ENCODE assay signal across 8 cellular contexts in the genomic region with DNA sequence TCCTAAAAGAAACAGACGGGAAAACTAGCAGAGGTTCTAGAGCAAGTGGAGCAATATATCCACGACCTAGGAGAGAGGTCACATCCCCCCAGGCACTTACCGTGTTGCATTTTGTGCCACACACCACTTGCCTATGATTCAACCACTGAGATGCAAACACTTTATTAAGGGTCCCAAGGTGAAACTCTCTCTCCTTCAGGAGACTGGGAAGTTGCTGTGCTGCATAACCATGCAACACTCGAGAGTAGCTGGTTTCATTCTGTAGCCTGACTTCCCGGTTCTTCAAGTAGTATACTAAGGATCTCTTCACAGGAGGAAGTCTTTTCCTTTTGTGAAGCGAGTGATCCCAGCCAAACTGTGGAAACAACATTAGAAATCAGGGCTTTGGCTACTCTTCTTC. TPM values are rescaled to one million over a fixed set of nuclear protein-coding genes. Genes with fewer than 3 reads are reported as not detected.
DNase-seq lines count a peak whose midpoint lies in the region; ATAC-seq, FAIRE-seq and TF ChIP-seq lines count a peak whose summit lies in the region.

No MANE protein-coding gene starts in this region.

- no peak overlapping the region for H2AFZ ChIP-seq in HCT116 (ENCODE audit: low read depth, low read length, poor library complexity, severe bottlenecking)
- H2AFZ ChIP-seq in astrocyte (ENCODE audit: low read depth, low read length): no peak overlapping the region

- H4K20me1 ChIP-seq in HCT116 (ENCODE audit: insufficient read depth): no peaks in the 10 kb centered on the region
- peaks cover 48% of the 10 kb centered on the region for H4K20me1 ChIP-seq in astrocyte (ENCODE audit: insufficient read depth, low read length)

- H3K9me3 Mint-ChIP-seq in astrocyte (ENCODE audit: unreplicated experiment) (no peaks in the 10 kb centered on the region), memory B cell (peaks cover 1% of the 10 kb centered on the region)

- RAD21 ChIA-PET in HCT116 (lab: Charles Lee; ENCODE audit: low non-redundant PET in 1 of 2, low total read pairs in 2 of 2, uncharacterized antibody in 2 of 2, unreplicated experiment in 2 of 2): no interaction called here

- H3K79me2 ChIP-seq in HCT116 (ENCODE audit: insufficient read depth, low read length) (peaks cover 60% of the 10 kb centered on the region), astrocyte (ENCODE audit: insufficient read depth, low read length) (peaks cover 65% of the 10 kb centered on the region)

- no peaks in the 10 kb centered on the region for H3K9me3 ChIP-seq in A673 (ENCODE audit: low read depth, low read length, poor library complexity, severe bottlenecking)
- no peaks in the 10 kb centered on the region for H3K9me3 ChIP-seq in HCT116 (ENCODE audit: control insufficient read depth in 1 of 2, insufficient read depth in 1 of 2, low read depth in 1 of 2, low read length in 2 of 2)
- no peaks in the 10 kb centered on the region for H3K9me3 ChIP-seq in astrocyte (ENCODE audit: insufficient read depth, low read depth, low read length)

- intact Hi-C loops in A673 (cut with micrococcal nuclease; ENCODE audit: unreplicated experiment): loop anchor here (5.0 kb wide), 1 partner anchor 127 kb away; no protein-coding TSS in a partner anchor
- intact Hi-C loops in HCT116 (cut with micrococcal nuclease): loop anchor here (5.0 kb wide), 2 partner anchors 127 to 252 kb away; a partner anchor contains a TSS

- H3K9ac ChIP-seq in HCT116 (ENCODE audit: low read length): peak overlapping the region; percentile 88
- H3K9ac ChIP-seq in astrocyte (ENCODE audit: low read length): peak overlapping the region; percentile 90

- H3K36me3 Mint-ChIP-seq in astrocyte (ENCODE audit: low read depth, unreplicated experiment) (peaks cover 3% of the 10 kb centered on the region), memory B cell (peaks cover 2% of the 10 kb centered on the region)

- BruUV-seq in A673 (replicated peaks; lab: Mats Ljungman, UMichigan): no TSS peak
- no TSS peak for BruUV-seq in HCT116 (replicated peaks; lab: Mats Ljungman, UMichigan)

- no peak for DNase-seq in A673 (ENCODE audit: low spot score)
- DNase-seq in HCT116 (ENCODE audit: low read depth, low spot score): no peak
- DNase-seq in astrocyte (ENCODE audit: low read depth): no peak
- DNase-seq in memory B cell (ENCODE audit: low spot score in 2 of 2): no peak
- no peak for DNase-seq in RPMI8226
- DNase-seq in activated CD4-positive, alpha-beta T cell treated with anti-CD3 and anti-CD28 coated beads for 4 hours: no peak

- peak overlapping the region; percentile 87 for H3K4me3 ChIP-seq in A673 (ENCODE audit: low read depth, low read length, poor library complexity, severe bottlenecking)
- peak overlapping the region; percentile 63 to 85 for H3K4me3 ChIP-seq in HCT116 (replicated peaks in 1 of 2; ENCODE audit: low read depth in 1 of 2, low read length in 2 of 2)
- peak overlapping the region; percentile 87 for H3K4me3 ChIP-seq in astrocyte (ENCODE audit: insufficient read depth, low read depth, low read length)

- H3K27me3 ChIP-seq in A673 (replicated peaks; ENCODE audit: insufficient read depth, low read depth, low read length, poor library complexity) (no peaks in the 10 kb centered on the region), HCT116 (ENCODE audit: insufficient read depth, low read length) (no peaks in the 10 kb centered on the region), astrocyte (ENCODE audit: insufficient read depth, low read length) (no peaks in the 10 kb centered on the region)

- no peak for FAIRE-seq in astrocyte (lab: Jason Lieb, UNC)

- H3K9me2 ChIP-seq in HCT116 (ENCODE audit: insufficient read depth): no peaks in the 10 kb centered on the region

- H3K36me3 ChIP-seq in A673 (ENCODE audit: insufficient read depth, low read length, poor library complexity, severe bottlenecking) (peaks cover 26% of the 10 kb centered on the region), HCT116 (ENCODE audit: control insufficient read depth in 1 of 2, insufficient read depth in 2 of 2, low read length in 2 of 2) (peaks cover 13 to 19% of the 10 kb centered on the region in 2 experiments; a peak in 3 of 4 replicates), astrocyte (ENCODE audit: insufficient read depth, low read length) (peaks cover 12% of the 10 kb centered on the region)

- H3K4me3 Mint-ChIP-seq in astrocyte (ENCODE audit: unreplicated experiment): peak overlapping the region; percentile 98
- peak overlapping the region; percentile 15 for H3K4me3 Mint-ChIP-seq in memory B cell

- ATAC-seq in HCT116: no peak
- no peak for ATAC-seq in memory B cell (ENCODE audit: low read depth)
- no peak for ATAC-seq in HG02970 (IDR thresholded peaks at IDR 0.05; ENCODE audit: low FRiP score, unreplicated experiment)
- ATAC-seq in HG03108 (IDR thresholded peaks at IDR 0.05; ENCODE audit: unreplicated experiment): no peak

- peak overlapping the region; percentile 88 for H3K27ac ChIP-seq in A673 (ENCODE audit: low read depth, low read length, poor library complexity, severe bottlenecking)
- H3K27ac ChIP-seq in HCT116 (ENCODE audit: low read depth, low read length): 0 out of 2 replicates have a peak overlapping the region, but pooled peaks have one; percentile 86
- H3K27ac ChIP-seq in astrocyte (ENCODE audit: low read depth, low read length): no peak overlapping the region

- TF ChIP-seq CTCF in A673 (conservative IDR thresholded peaks at IDR 0.05; ENCODE audit: low read depth, low read length) (no peak), HCT116 (IDR thresholded peaks at IDR 0.05 in 2 of 3, conservative IDR thresholded peaks at IDR 0.05 in 1 of 3; ENCODE audit: borderline replicate concordance in 1 of 3, insufficient read depth in 1 of 3, low read depth in 2 of 3, low read length in 2 of 3) (no peak), astrocyte (IDR thresholded peaks at IDR 0.05; ENCODE audit: insufficient read depth, low read depth, low read length) (no peak)

- H3K27me3 Mint-ChIP-seq in astrocyte (ENCODE audit: low read depth, unreplicated experiment) (no peaks in the 10 kb centered on the region), memory B cell (peaks cover 31% of the 10 kb centered on the region)

- CTCF ChIA-PET in A673 (lab: Charles Lee) (no interaction called here), HCT116 (lab: Charles Lee) (no interaction called here)

- TF ChIP-seq POLR2A in HCT116 (IDR thresholded peaks at IDR 0.05; ENCODE audit: borderline replicate concordance, extremely low read depth, insufficient read depth, insufficient read length): no peak

- H3K4me1 Mint-ChIP-seq in astrocyte (ENCODE audit: low read depth, unreplicated experiment): peaks cover 21% of the 10 kb centered on the region
- H3K4me1 Mint-ChIP-seq in memory B cell: peaks cover 33% of the 10 kb centered on the region

- H3K4me1 ChIP-seq in A673 (ENCODE audit: insufficient read depth, low read length, poor library complexity, severe bottlenecking): peaks cover 12% of the 10 kb centered on the region
- H3K4me1 ChIP-seq in HCT116 (ENCODE audit: control insufficient read depth in 1 of 2, insufficient read depth in 2 of 2, low read length in 2 of 2): peaks cover 10 to 12% of the 10 kb centered on the region in 2 experiments
- H3K4me1 ChIP-seq in astrocyte (ENCODE audit: insufficient read depth, low read length): peaks cover 8% of the 10 kb centered on the region

- POLR2A ChIA-PET in A673 (lab: Charles Lee; ENCODE audit: low non-redundant PET): no interaction called here
- POLR2A ChIA-PET in HCT116 (lab: Charles Lee): no interaction called here

- H3K27ac Mint-ChIP-seq in astrocyte (ENCODE audit: unreplicated experiment) (peak overlapping the region; percentile 87), memory B cell (no peak overlapping the region)

- TF ChIP-seq RAD21 in HCT116 (IDR thresholded peaks at IDR 0.05; ENCODE audit: low read depth): no peak

- H3K4me2 ChIP-seq in HCT116 (ENCODE audit: low read length) (peak overlapping the region; percentile 84), astrocyte (ENCODE audit: low read length) (peak overlapping the region; percentile 91)

TF ChIP-seq in HCT116, 20 proteins besides CTCF, POLR2A, EP300 and RAD21 (continues in another document):
- TF ChIP-seq EZH2phosphoT487 (IDR thresholded peaks at IDR 0.05; ENCODE audit: borderline replicate concordance): no peak
- no peak for TF ChIP-seq SRF (IDR thresholded peaks at IDR 0.05; ENCODE audit: low read depth)
- TF ChIP-seq JUND (IDR thresholded peaks at IDR 0.05): no peak
- TF ChIP-seq, protein P1, sequence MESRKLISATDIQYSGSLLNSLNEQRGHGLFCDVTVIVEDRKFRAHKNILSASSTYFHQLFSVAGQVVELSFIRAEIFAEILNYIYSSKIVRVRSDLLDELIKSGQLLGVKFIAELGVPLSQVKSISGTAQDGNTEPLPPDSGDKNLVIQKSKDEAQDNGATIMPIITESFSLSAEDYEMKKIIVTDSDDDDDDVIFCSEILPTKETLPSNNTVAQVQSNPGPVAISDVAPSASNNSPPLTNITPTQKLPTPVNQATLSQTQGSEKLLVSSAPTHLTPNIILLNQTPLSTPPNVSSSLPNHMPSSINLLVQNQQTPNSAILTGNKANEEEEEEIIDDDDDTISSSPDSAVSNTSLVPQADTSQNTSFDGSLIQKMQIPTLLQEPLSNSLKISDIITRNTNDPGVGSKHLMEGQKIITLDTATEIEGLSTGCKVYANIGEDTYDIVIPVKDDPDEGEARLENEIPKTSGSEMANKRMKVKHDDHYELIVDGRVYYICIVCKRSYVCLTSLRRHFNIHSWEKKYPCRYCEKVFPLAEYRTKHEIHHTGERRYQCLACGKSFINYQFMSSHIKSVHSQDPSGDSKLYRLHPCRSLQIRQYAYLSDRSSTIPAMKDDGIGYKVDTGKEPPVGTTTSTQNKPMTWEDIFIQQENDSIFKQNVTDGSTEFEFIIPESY (IDR thresholded peaks at IDR 0.05; ENCODE audit: extremely low read depth, insufficient replicate concordance, low read length): no peak
- no peak for TF ChIP-seq ZFX (IDR thresholded peaks at IDR 0.05)

RNA-seq across cellular contexts. Expression of a gene that starts 1.6 kb away (rescaled TPM):
- total RNA-seq in A673 (2021) (37.9 and 39.6 TPM in 2 replicates), HCT116 (2021; ENCODE audit: unreplicated experiment) (40.2 TPM), astrocyte (29.8 and 36.0 TPM in 2 replicates)
- 26.1 and 27.4 TPM in 2 replicates for polyA plus RNA-seq in HCT116 (2012)

RNA-seq across cellular contexts. Expression of a gene that starts 53.9 kb away (rescaled TPM):
- total RNA-seq in A673 (2021) (35.9 and 36.0 TPM in 2 replicates), HCT116 (2021; ENCODE audit: unreplicated experiment) (30.8 TPM), astrocyte (52.0 and 60.8 TPM in 2 replicates)
- 33.5 and 34.9 TPM in 2 replicates for polyA plus RNA-seq in HCT116 (2012)
